In genomic region chr19:7516878-7517277, GRCh38 we compare ENCODE assay signal across 9 cellular contexts. TPM values are rescaled to one million over a fixed set of nuclear protein-coding genes. Genes with fewer than 3 reads are reported as not detected.
DNase-seq lines count a peak whose midpoint lies in the region; ATAC-seq and TF ChIP-seq lines count a peak whose summit lies in the region.
"Had no signal": no experiment of that assay in that cellular context is flagged by ENCODE, and none has a peak within 500 bp of the region (broad histone marks: within the 10 kb centered on the region; RNA-seq: fewer than 3 reads in every experiment).

No MANE protein-coding gene starts in this region.

- in situ Hi-C loops in gastrocnemius medialis (cut with MboI; ENCODE audit: low sequenced_read_pairs in 4 of 4), result no loop called here

- H3K4me2 ChIP-seq in GM23338, result peak overlapping the region; percentile 97

- no peaks in the 10 kb centered on the region; the same call in 1 of the 2 replicates for H3K79me2 ChIP-seq in GM23338 (replicated peaks; ENCODE audit: insufficient read depth)

- peaks cover 3% of the 10 kb centered on the region; the same call in 2 of the 3 replicates for H3K9me3 Mint-ChIP-seq in GM23338
- no peaks in the 10 kb centered on the region for H3K9me3 Mint-ChIP-seq in activated CD8-positive, alpha-beta T cell treated with anti-CD3 and anti-CD28 coated beads for 36 hours

- H3K27ac ChIP-seq in GM23338 (ENCODE audit: low read depth) (no peak overlapping the region), right atrium auricular region (peak overlapping the region; percentile 87 to 88), gastrocnemius medialis (peak overlapping the region; percentile 78 to 85 (median 80))

- TF ChIP-seq CTCF in GM23338 (conservative IDR thresholded peaks at IDR 0.05; ENCODE audit: low read depth in 2 of 2) (no peak), right atrium auricular region (IDR thresholded peaks at IDR 0.05) (no peak), gastrocnemius medialis (IDR thresholded peaks at IDR 0.05 in 4 of 5, conservative IDR thresholded peaks at IDR 0.05 in 1 of 5) (no peak)
- no peak for TF ChIP-seq CTCF in activated CD8-positive, alpha-beta T cell treated with anti-CD3 and anti-CD28 coated beads for 36 hours (IDR thresholded peaks at IDR 0.05)

- H3K4me1 ChIP-seq in GM23338 (ENCODE audit: insufficient read depth), result peaks cover 18% of the 10 kb centered on the region
- H3K4me1 ChIP-seq in right atrium auricular region, result peaks cover 0 to 25% of the 10 kb centered on the region in 2 donors
- peaks cover 11 to 19% of the 10 kb centered on the region in 2 donors for H3K4me1 ChIP-seq in gastrocnemius medialis

- no peaks in the 10 kb centered on the region for H4K20me1 ChIP-seq in GM23338 (replicated peaks; ENCODE audit: insufficient read depth)

- peaks cover 13% of the 10 kb centered on the region; the same call in 2 of the 3 replicates for H3K36me3 Mint-ChIP-seq in GM23338 (ENCODE audit: low read depth)
- no peaks in the 10 kb centered on the region for H3K36me3 Mint-ChIP-seq in activated CD8-positive, alpha-beta T cell treated with anti-CD3 and anti-CD28 coated beads for 36 hours (ENCODE audit: low read depth)

- CTCF ChIA-PET in activated CD8-positive, alpha-beta T cell treated with anti-CD3 and anti-CD28 coated beads for 36 hours (lab: Charles Lee), result interaction anchor here (1.0 kb wide), 1 partner anchor 90 kb away, joined by 3 read pairs; no protein-coding TSS in a partner anchor

- H3K27ac Mint-ChIP-seq in GM23338, result peak overlapping the region; percentile 77; the same call in 1 of the 2 replicates
- peak overlapping the region; percentile 63 for H3K27ac Mint-ChIP-seq in activated CD8-positive, alpha-beta T cell treated with anti-CD3 and anti-CD28 coated beads for 36 hours

- H3K36me3 ChIP-seq in GM23338 (ENCODE audit: insufficient read depth) (no peaks in the 10 kb centered on the region), right atrium auricular region (peaks cover 11% of the 10 kb centered on the region), gastrocnemius medialis (no peaks in the 10 kb centered on the region)

- H3K4me3 ChIP-seq in GM23338 (peak overlapping the region; percentile 83), right atrium auricular region (peak overlapping the region; percentile 73 to 91), gastrocnemius medialis (peak overlapping the region; percentile 71 to 82 (median 76))

- H3F3A ChIP-seq in GM23338 (replicated peaks; ENCODE audit: low read depth), result no peaks in the 10 kb centered on the region; the same call in 1 of the 2 replicates

- TF ChIP-seq POLR2A in gastrocnemius medialis (IDR thresholded peaks at IDR 0.05), result no peak

- POLR2A ChIA-PET in activated CD8-positive, alpha-beta T cell treated with anti-CD3 and anti-CD28 coated beads for 36 hours (lab: Charles Lee), result interaction anchor here (0.6 to 0.8 kb wide), 3 partner anchors 12 to 392 kb away, joined by 3 read pairs; no protein-coding TSS in a partner anchor

- ATAC-seq in GM23338 (peak; percentile 4; the same call in 1 of the 3 replicates), gastrocnemius medialis (no peak), GM21786 (IDR thresholded peaks at IDR 0.05; ENCODE audit: unreplicated experiment) (no peak)
- ATAC-seq in activated CD8-positive, alpha-beta T cell treated with anti-CD3 and anti-CD28 coated beads for 36 hours, result no peak
- ATAC-seq: esophagus mucosa had no signal

- DNase-seq in GM23338 (ENCODE audit: low spot score) (no peak), right atrium auricular region (ENCODE audit: low spot score) (no peak), gastrocnemius medialis (no peak), hypothalamus (lab: John Stamatoyannopoulos, UW) (no peak), middle frontal gyrus (ENCODE audit: extremely low spot score, low spot score) (no peak), SIG-M5 treated with dmso at 0.1 percent for 504 hours (lab: John Stamatoyannopoulos, UW; ENCODE audit: unreplicated experiment) (no peak)
- DNase-seq in activated CD8-positive, alpha-beta T cell treated with anti-CD3 and anti-CD28 coated beads for 36 hours, result no peak

- peaks cover 8% of the 10 kb centered on the region for H3K27me3 Mint-ChIP-seq in GM23338 (ENCODE audit: insufficient read depth, low read depth, poor library complexity)
- peaks cover 9% of the 10 kb centered on the region for H3K27me3 Mint-ChIP-seq in activated CD8-positive, alpha-beta T cell treated with anti-CD3 and anti-CD28 coated beads for 36 hours

- H3K4me1 Mint-ChIP-seq in GM23338, result peaks cover 16% of the 10 kb centered on the region
- peaks cover 10% of the 10 kb centered on the region for H3K4me1 Mint-ChIP-seq in activated CD8-positive, alpha-beta T cell treated with anti-CD3 and anti-CD28 coated beads for 36 hours (ENCODE audit: low read depth)

- H2AFZ ChIP-seq in GM23338, result no peak overlapping the region

- no peaks in the 10 kb centered on the region for H3K9me2 ChIP-seq in GM23338 (ENCODE audit: insufficient read depth)

- no peaks in the 10 kb centered on the region for H3K27me3 ChIP-seq in GM23338 (ENCODE audit: insufficient read depth)
- no peaks in the 10 kb centered on the region for H3K27me3 ChIP-seq in right atrium auricular region
- H3K27me3 ChIP-seq in gastrocnemius medialis, result no peaks in the 10 kb centered on the region

- intact Hi-C loops in activated CD8-positive, alpha-beta T cell treated with anti-CD3 and anti-CD28 coated beads for 36 hours (cut with micrococcal nuclease), result no loop called here
- intact Hi-C loops in gastrocnemius medialis (cut with DNase I; ENCODE audit: low total_unique reads), result loop anchor here (2.0 kb wide), 1 partner anchor 18 kb away; the partner anchor contains the start of gene PNPLA6

- H3K9me3 ChIP-seq in right atrium auricular region (no peaks in the 10 kb centered on the region), gastrocnemius medialis (no peaks in the 10 kb centered on the region)

- peak overlapping the region; percentile 87 for H3K4me3 Mint-ChIP-seq in GM23338
- H3K4me3 Mint-ChIP-seq in activated CD8-positive, alpha-beta T cell treated with anti-CD3 and anti-CD28 coated beads for 36 hours, result peak overlapping the region; percentile 70

TF ChIP-seq in GM23338, 12 proteins besides CTCF, POLR2A, EP300 and RAD21 (continues in another document):
- TF ChIP-seq NANOG (IDR thresholded peaks at IDR 0.05; ENCODE audit: borderline replicate concordance), result no peak
- TF ChIP-seq, protein P1, sequence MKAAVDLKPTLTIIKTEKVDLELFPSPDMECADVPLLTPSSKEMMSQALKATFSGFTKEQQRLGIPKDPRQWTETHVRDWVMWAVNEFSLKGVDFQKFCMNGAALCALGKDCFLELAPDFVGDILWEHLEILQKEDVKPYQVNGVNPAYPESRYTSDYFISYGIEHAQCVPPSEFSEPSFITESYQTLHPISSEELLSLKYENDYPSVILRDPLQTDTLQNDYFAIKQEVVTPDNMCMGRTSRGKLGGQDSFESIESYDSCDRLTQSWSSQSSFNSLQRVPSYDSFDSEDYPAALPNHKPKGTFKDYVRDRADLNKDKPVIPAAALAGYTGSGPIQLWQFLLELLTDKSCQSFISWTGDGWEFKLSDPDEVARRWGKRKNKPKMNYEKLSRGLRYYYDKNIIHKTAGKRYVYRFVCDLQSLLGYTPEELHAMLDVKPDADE (IDR thresholded peaks at IDR 0.05), result no peak

RNA-seq across cellular contexts. Expression of gene ZNF358, which starts 1.0 kb away (rescaled TPM):
- 36.7 and 52.9 TPM in 2 replicates for total RNA-seq in GM23338 (2014; rRNA removed; shearing (Covaris generic))
- polyA plus RNA-seq in GM23338 (2016; fragmentation: Nextera tagmentation; extraction: Ambion mirVana), result 23.8 and 28.2 TPM in 2 replicates
- total RNA-seq in activated CD8-positive, alpha-beta T cell treated with anti-CD3 and anti-CD28 coated beads for 36 hours, result 1 to 10 TPM; 4.8 to 6.5 TPM
- total RNA-seq in right atrium auricular region, result 100 to 1,000 TPM; 109 to 119 TPM
- total RNA-seq in gastrocnemius medialis, result 100 to 1,000 TPM in 2 of 4 donors, 10 to 100 TPM in 2; 69.8 to 139 (median 116) TPM

RNA-seq across cellular contexts. Expression of gene MCOLN1, which starts 5.5 kb away (rescaled TPM):
- total RNA-seq in GM23338 (2014; rRNA removed; shearing (Covaris generic)), result 7.2 and 11.0 TPM in 2 replicates
- polyA plus RNA-seq in GM23338 (2016; fragmentation: Nextera tagmentation; extraction: Ambion mirVana), result 16.1 and 16.2 TPM in 2 replicates
- total RNA-seq in activated CD8-positive, alpha-beta T cell treated with anti-CD3 and anti-CD28 coated beads for 36 hours, result 1 to 10 TPM; 7.9 to 9.2 TPM
- total RNA-seq in right atrium auricular region (10 to 100 TPM; 11.2 to 13.0 TPM), gastrocnemius medialis (10 to 100 TPM in 3 of 4 donors, 1 to 10 TPM in 1; 9.2 to 13.6 (median 11.5) TPM)

RNA-seq across cellular contexts. Expression of gene PNPLA6, which starts 18.6 kb away (rescaled TPM):
- total RNA-seq in GM23338 (2014; rRNA removed; shearing (Covaris generic)), result 135 and 147 TPM in 2 replicates
- polyA plus RNA-seq in GM23338 (2016; fragmentation: Nextera tagmentation; extraction: Ambion mirVana), result 66.6 and 74.1 TPM in 2 replicates
- total RNA-seq in activated CD8-positive, alpha-beta T cell treated with anti-CD3 and anti-CD28 coated beads for 36 hours, result 10 to 100 TPM; 79.2 to 90.3 TPM
- total RNA-seq in right atrium auricular region, result 10 to 100 TPM; 45.3 to 70.6 TPM
- total RNA-seq in gastrocnemius medialis, result 100 to 1,000 TPM in 1 of 4 donors, 10 to 100 TPM in 3; 61.4 to 101 (median 75.1) TPM

RNA-seq across cellular contexts. Expression of gene PEX11G, which starts 28.0 kb away (rescaled TPM):
- total RNA-seq in GM23338 (2014; rRNA removed; shearing (Covaris generic)), result 1.2 and 2.2 TPM in 2 replicates
- 2.2 and 3.1 TPM in 2 replicates for polyA plus RNA-seq in GM23338 (2016; fragmentation: Nextera tagmentation; extraction: Ambion mirVana)
- 1 to 10 TPM; 1.4 to 1.5 TPM for total RNA-seq in activated CD8-positive, alpha-beta T cell treated with anti-CD3 and anti-CD28 coated beads for 36 hours
- total RNA-seq in right atrium auricular region (1 to 10 TPM; 1.0 to 1.1 TPM), gastrocnemius medialis (1 to 10 TPM in 2 of 4 donors, under 1 TPM in 1, not detected in 1; 0.51 to 1.4 (median 1.1) TPM)
